In genomic region chr9:76827286-76828080, GRCh38 we compare ENCODE assay signal across 14 cellular contexts.
A peak's percentile ranks its signal among the peaks of the same experiment; 100 is the strongest.
DNase-seq lines count a peak whose midpoint lies in the region; ATAC-seq and TF ChIP-seq lines count a peak whose summit lies in the region.
"Had no signal": no experiment of that assay in that cellular context is flagged by ENCODE, and none has a peak within 500 bp of the region (broad histone marks: within the 10 kb centered on the region; RNA-seq: fewer than 3 reads in every experiment).

No MANE protein-coding gene starts in this region.

- no peak overlapping the region for H3K4me3 Mint-ChIP-seq in CD8-positive, alpha-beta T cell
- H3K4me3 Mint-ChIP-seq: CD14-positive monocyte had no signal

- H3K4me1 ChIP-seq in CD8-positive, alpha-beta T cell (ENCODE audit: insufficient read depth, low read length), result no peaks in the 10 kb centered on the region

- H3K4me1 Mint-ChIP-seq in CD8-positive, alpha-beta T cell (ENCODE audit: low read depth), result no peaks in the 10 kb centered on the region
- H3K4me1 Mint-ChIP-seq: CD14-positive monocyte had no signal

- intact Hi-C loops in CD8-positive, alpha-beta T cell (cut with DNase I, micrococcal nuclease), result no loop called here

- H3K9me3 Mint-ChIP-seq in CD8-positive, alpha-beta T cell, result peaks cover 3% of the 10 kb centered on the region

- CTCF ChIA-PET in CD8-positive, alpha-beta T cell (lab: Charles Lee), result no interaction called here

- H3K9me3 ChIP-seq in CD8-positive, alpha-beta T cell (ENCODE audit: low read length), result no peaks in the 10 kb centered on the region

- H3K36me3 Mint-ChIP-seq in CD8-positive, alpha-beta T cell, result no peaks in the 10 kb centered on the region
- H3K36me3 Mint-ChIP-seq: CD14-positive monocyte had no signal

- peaks cover 2% of the 10 kb centered on the region for H3K27me3 ChIP-seq in CD8-positive, alpha-beta T cell (ENCODE audit: insufficient read depth, low read length)

- H3K27me3 Mint-ChIP-seq in CD8-positive, alpha-beta T cell (ENCODE audit: low read depth), result peaks cover 5% of the 10 kb centered on the region

- no peak overlapping the region for H3K27ac Mint-ChIP-seq in CD8-positive, alpha-beta T cell
- H3K27ac Mint-ChIP-seq: CD14-positive monocyte had no signal

- TF ChIP-seq CTCF in 22Rv1 (IDR thresholded peaks at IDR 0.05), result no peak
- TF ChIP-seq CTCF in LNCaP clone FGC (IDR thresholded peaks at IDR 0.05; ENCODE audit: control insufficient read depth, extremely low read depth, insufficient read depth), result no peak
- no peak for TF ChIP-seq CTCF in fibroblast of villous mesenchyme (IDR thresholded peaks at IDR 0.05; ENCODE audit: insufficient read depth, low read depth, low read length)
- no peak for TF ChIP-seq CTCF in retinal pigment epithelial cell (conservative IDR thresholded peaks at IDR 0.05; ENCODE audit: low read depth, low read length)
- no peak for TF ChIP-seq CTCF in CD8-positive, alpha-beta T cell (IDR thresholded peaks at IDR 0.05)

- ATAC-seq in CD8-positive, alpha-beta T cell, result no peak

- H3K27ac ChIP-seq in 22Rv1, result peak overlapping the region; percentile 28; the same call in 1 of the 2 replicates
- H3K27ac ChIP-seq in CD8-positive, alpha-beta T cell (ENCODE audit: low read depth, low read length), result no peak overlapping the region
- H3K27ac ChIP-seq: HL-60 had no signal

- no peaks in the 10 kb centered on the region for H3K36me3 ChIP-seq in CD8-positive, alpha-beta T cell (ENCODE audit: insufficient read depth, low read length)

- DNase-seq in LNCaP clone FGC (ENCODE audit: low read depth) (peak; percentile 84), fibroblast of villous mesenchyme (ENCODE audit: low read depth) (peak; percentile 64), retinal pigment epithelial cell (ENCODE audit: low read depth) (peak; percentile 60), Ammon's horn (ENCODE audit: low spot score) (no peak), NCI-H2081 treated with DMSO at 0.1 percent for 48 hours (lab: John Stamatoyannopoulos, UW) (no peak)
- DNase-seq in CD8-positive, alpha-beta T cell, result no peak
- DNase-seq in activated T-cell treated with anti-CD3 and anti-CD28 coated beads, Interleukin-2, amount 50 U/mL, for 1 hour, result no peak
- DNase-seq: KG1, NCI-H1092 treated with DMSO at 0.1 percent for 48 hours, NCI-H1694, NCI-H2171 had no signal

- POLR2A ChIA-PET in CD8-positive, alpha-beta T cell (lab: Charles Lee), result no interaction called here

- peak overlapping the region; percentile 19; the same call in 1 of the 2 replicates for H3K4me3 ChIP-seq in LNCaP clone FGC (ENCODE audit: low read depth, low read length)
- H3K4me3 ChIP-seq in fibroblast of villous mesenchyme (ENCODE audit: low read depth, low read length), result no peak overlapping the region
- no peak overlapping the region for H3K4me3 ChIP-seq in retinal pigment epithelial cell (ENCODE audit: low read length)
- H3K4me3 ChIP-seq in CD8-positive, alpha-beta T cell (ENCODE audit: low read depth, low read length), result no peak overlapping the region

Comparison
In these comparisons a context has a peak if more than half of its experiments do, and no peak if none do; other contexts are left out.
1. DNase-seq: peak in LNCaP clone FGC (single experiment), fibroblast of villous mesenchyme (single experiment) and retinal pigment epithelial cell (single experiment); none in CD8-positive, alpha-beta T cell (0 of 7), Ammon's horn (single experiment), activated T-cell treated with anti-CD3 and anti-CD28 coated beads, Interleukin-2, amount 50 U/mL, for 1 hour (single experiment) and NCI-H2081 treated with DMSO at 0.1 percent for 48 hours (single experiment).